In genomic region chr1:183331095-183331742, GRCh38 we compare ENCODE assay signal across 11 cellular contexts.
A peak's percentile ranks its signal among the peaks of the same experiment; 100 is the strongest.
DNase-seq lines count a peak whose midpoint lies in the region; ATAC-seq lines count a peak whose summit lies in the region.
"Had no signal": no experiment of that assay in that cellular context is flagged by ENCODE, and none has a peak within 500 bp of the region (broad histone marks: within the 10 kb centered on the region; RNA-seq: fewer than 3 reads in every experiment).

No MANE protein-coding gene starts in this region.

- peak; percentile 60 for ATAC-seq in esophagus mucosa
- no peak for ATAC-seq in HG02759 (IDR thresholded peaks at IDR 0.05; ENCODE audit: unreplicated experiment)
- ATAC-seq: activated CD4-positive, CD25-positive, alpha-beta regulatory T cell treated with anti-CD3 and anti-CD28 coated beads, Interleukin-2, amount 50 U/mL, for 24 hours had no signal

- H2BK15ac ChIP-seq in neuronal stem cell (ENCODE audit: low read length) = no peak overlapping the region

- H2AFZ ChIP-seq in neuronal stem cell (ENCODE audit: low read length) = peak overlapping the region; percentile 60

- no peak overlapping the region for H4K91ac ChIP-seq in neuronal stem cell (ENCODE audit: low read depth, low read length, poor library complexity)

- no peak overlapping the region for H2AK5ac ChIP-seq in neuronal stem cell (ENCODE audit: low read depth, low read length)

- H3K9me3 ChIP-seq in ES-I3 (ENCODE audit: control insufficient read depth, insufficient read depth, low read length) = no peaks in the 10 kb centered on the region
- no peaks in the 10 kb centered on the region for H3K9me3 ChIP-seq in neuronal stem cell (replicated peaks in 1 of 2; ENCODE audit: control insufficient read depth in 2 of 2, insufficient read depth in 1 of 2, low read depth in 1 of 2, low read length in 2 of 2)

- no peak overlapping the region for H3K4ac ChIP-seq in neuronal stem cell (ENCODE audit: low read length)

- H2BK120ac ChIP-seq in neuronal stem cell (ENCODE audit: low read depth, low read length) = no peak overlapping the region

- DNase-seq in NCI-H2171 (lab: John Stamatoyannopoulos, UW) (peak; percentile 77), neuronal stem cell (ENCODE audit: low spot score) (peak; percentile 26), hippocampal formation (lab: John Stamatoyannopoulos, UW) (no peak), Ammon's horn (ENCODE audit: low spot score) (no peak)
- DNase-seq in stimulated activated CD4-positive, alpha-beta T cell treated with anti-CD3 and anti-CD28 coated beads, Interleukin-4, amount 100 ng/mL, for 4 hours = no peak
- DNase-seq: mammary epithelial cell, NCI-H1436 had no signal

- H3K27me3 ChIP-seq in neuronal stem cell (ENCODE audit: control insufficient read depth in 3 of 3, insufficient read depth in 3 of 3, low read depth in 1 of 3, low read length in 3 of 3) = no peaks in the 10 kb centered on the region

- H3K4me1 ChIP-seq in ES-I3 (ENCODE audit: insufficient read depth, low read length) (peaks cover 29% of the 10 kb centered on the region), neuronal stem cell (ENCODE audit: control insufficient read depth in 2 of 2, insufficient read depth in 1 of 2, low read depth in 1 of 2, low read length in 2 of 2) (peaks cover 12 to 26% of the 10 kb centered on the region in 2 donors)

- H2BK12ac ChIP-seq in neuronal stem cell (ENCODE audit: low read length) = no peak overlapping the region

- H3K23ac ChIP-seq in neuronal stem cell (ENCODE audit: low read depth, low read length, poor library complexity) = no peak overlapping the region

- no CpG with 5 or more reads among the region's 10 CpGs for WGBS in neuronal stem cell (ENCODE audit: extremely low coverage in 2 of 2, insufficient read length in 2 of 2, insufficient replicate concordance in 1 of 2), 2 donors

- H3K4me2 ChIP-seq in neuronal stem cell (ENCODE audit: insufficient read depth, low read length, poor library complexity, severe bottlenecking) = peak overlapping the region; percentile 28

- H3K9ac ChIP-seq in ES-I3 (ENCODE audit: low read depth, low read length) = peak overlapping the region; percentile 19
- no peak overlapping the region for H3K9ac ChIP-seq in neuronal stem cell (ENCODE audit: low read depth, low read length, poor library complexity)

- peak overlapping the region; percentile 30 for H3K27ac ChIP-seq in neuronal stem cell (replicated peaks; ENCODE audit: low read length)

- no peaks in the 10 kb centered on the region for H3K36me3 ChIP-seq in ES-I3 (ENCODE audit: insufficient read depth, low read length)
- H3K36me3 ChIP-seq in neuronal stem cell (replicated peaks in 1 of 2; ENCODE audit: control insufficient read depth in 2 of 2, insufficient read depth in 2 of 2, low read length in 2 of 2) = no peaks in the 10 kb centered on the region

- H4K8ac ChIP-seq in neuronal stem cell (ENCODE audit: low read depth, low read length) = no peak overlapping the region

- H2BK5ac ChIP-seq in neuronal stem cell (ENCODE audit: low read length) = peak overlapping the region; percentile 9

- no peak overlapping the region for H3K14ac ChIP-seq in neuronal stem cell (ENCODE audit: low read length)

- no peak overlapping the region for H3K4me3 ChIP-seq in neuronal stem cell (ENCODE audit: low read length in 2 of 2)

- peak overlapping the region; percentile 6 for H3K18ac ChIP-seq in neuronal stem cell (ENCODE audit: low read length)

- H3K79me1 ChIP-seq in neuronal stem cell (ENCODE audit: low read depth, low read length) = no peaks in the 10 kb centered on the region

Comparison
In these comparisons a context has a peak if more than half of its experiments do, and no peak if none do; other contexts are left out.
1. DNase-seq: peak in NCI-H2171 (single experiment) and neuronal stem cell (single experiment); none in stimulated activated CD4-positive, alpha-beta T cell treated with anti-CD3 and anti-CD28 coated beads, Interleukin-4, amount 100 ng/mL, for 4 hours (0 of 2), hippocampal formation (0 of 2) and Ammon's horn (single experiment).